ENCODE assay signal across 36 cellular contexts in the genomic region with DNA sequence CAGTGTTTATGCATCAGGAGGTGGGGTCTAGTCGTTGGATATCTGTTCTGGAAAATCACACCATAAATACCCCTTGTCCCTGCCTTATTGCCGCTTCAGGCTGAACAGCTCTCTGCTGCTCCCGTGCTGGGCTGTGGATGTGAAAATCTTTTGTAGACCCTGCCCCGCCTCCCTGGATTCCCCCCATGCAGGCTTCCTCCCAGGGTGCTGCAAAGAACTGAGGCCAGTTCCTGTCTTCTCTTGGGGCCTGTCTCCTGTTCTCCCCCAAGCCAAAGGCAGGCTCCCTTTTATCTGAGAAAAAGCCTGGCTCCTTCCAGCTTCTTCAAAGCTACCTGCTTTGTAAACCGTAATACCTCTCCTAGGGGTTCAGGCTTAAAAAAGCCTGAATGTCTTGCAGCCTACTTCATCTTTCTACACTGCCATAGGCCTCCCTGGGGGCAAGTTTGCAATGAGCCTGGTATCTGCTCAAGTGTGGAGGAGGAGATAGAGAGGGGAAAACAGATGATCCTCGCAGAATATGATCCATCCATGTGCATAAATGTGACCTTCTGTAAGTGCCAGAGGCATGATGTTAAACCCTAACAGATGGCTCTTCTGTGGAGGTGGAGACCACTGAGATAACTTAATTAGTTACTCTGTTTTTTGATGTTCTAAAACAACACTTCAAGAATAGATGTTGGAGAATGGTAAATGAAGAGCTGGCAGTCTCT. TPM values are rescaled to one million over a fixed set of nuclear protein-coding genes. Genes with fewer than 3 reads are reported as not detected.
DNase-seq lines count a peak whose midpoint lies in the region; ATAC-seq and TF ChIP-seq lines count a peak whose summit lies in the region.
"Had no signal": no experiment of that assay in that cellular context is flagged by ENCODE, and none has a peak within 500 bp of the region (broad histone marks: within the 10 kb centered on the region; RNA-seq: fewer than 3 reads in every experiment).

No MANE protein-coding gene starts in this region.

- no peak overlapping the region for H4K5ac ChIP-seq in H9 (ENCODE audit: insufficient read length, low read depth, low read length)

- H3K27me3 ChIP-seq in BE2C (no peaks in the 10 kb centered on the region), H9 (ENCODE audit: insufficient read depth, low read length) (no peaks in the 10 kb centered on the region), OCI-LY3 (ENCODE audit: low read depth, low read length) (no peaks in the 10 kb centered on the region)
- H3K27me3 ChIP-seq: cardiac muscle cell, colonic mucosa, stomach, thyroid gland, vagina had no signal

- H3K4me2 ChIP-seq in H9 (ENCODE audit: insufficient read depth, insufficient read length, low read length) (no peak overlapping the region), OCI-LY3 (ENCODE audit: low read length) (no peak overlapping the region)
- H3K4me2 ChIP-seq: A549, smooth muscle cell had no signal

- H3K4me3 Mint-ChIP-seq in H9 (no peak overlapping the region), glutamatergic neuron (ENCODE audit: unreplicated experiment) (peak overlapping the region; percentile 69)
- H3K4me3 Mint-ChIP-seq: activated CD4-positive, alpha-beta memory T cell treated with anti-CD3 and anti-CD28 coated beads, Interleukin-2, amount 10 ng/mL, durations not matched to agents 7 days and 5 days; activated T-helper 17 cell treated with anti-CD3 and anti-CD28 coated beads, Interleukin-2, amount 50 U/mL, for 72 hours; CD8-positive, alpha-beta T cell; IgD-negative memory B cell; neural crest cell; T-helper 2 cell treated with Interferon-gamma antibody and Interleukin-4, amounts not matched to agents 5 μg/mL and 100 μg/mL, for 36 hours had no signal

- H2BK15ac ChIP-seq in H9 (ENCODE audit: low read depth, low read length), result no peak overlapping the region

- no peaks in the 10 kb centered on the region for H3K79me1 ChIP-seq in H9 (ENCODE audit: insufficient read depth, low read depth, low read length, poor library complexity, severe bottlenecking)

- H3K23me2 ChIP-seq in H9 (ENCODE audit: insufficient read length, low read depth, low read length, poor library complexity, severe bottlenecking), result no peaks in the 10 kb centered on the region

- H3K23ac ChIP-seq in H9 (ENCODE audit: insufficient read length, low read depth, low read length), result no peak overlapping the region

- WGBS in H9 (ENCODE audit: extremely low coverage, insufficient read length, low lambda C conversion rate), result no CpG with 5 or more reads among the region's 6 CpGs

- H3T11ph ChIP-seq in H9 (ENCODE audit: low read length), result no peak overlapping the region

- H2BK5ac ChIP-seq in H9 (ENCODE audit: insufficient read length, low read length), result no peak overlapping the region

- H3K4me3 ChIP-seq in BE2C (ENCODE audit: low read depth, low read length), result no peak overlapping the region
- no peak overlapping the region for H3K4me3 ChIP-seq in OCI-LY3 (ENCODE audit: low read length)
- H3K4me3 ChIP-seq: A549, cardiac muscle cell, colonic mucosa, left ventricle myocardium inferior, smooth muscle cell, stomach, thyroid gland, vagina had no signal

- H3K9ac ChIP-seq in H9 (ENCODE audit: extremely low read depth, insufficient read length, low read length) (no peak overlapping the region), OCI-LY3 (ENCODE audit: low read length) (no peak overlapping the region)

- H3K79me2 ChIP-seq in H9 (ENCODE audit: insufficient read depth, low read length) (no peaks in the 10 kb centered on the region), OCI-LY3 (ENCODE audit: low read length) (no peaks in the 10 kb centered on the region)

- no peak overlapping the region for H2BK20ac ChIP-seq in H9 (ENCODE audit: low read depth, low read length, poor library complexity, severe bottlenecking)

- ATAC-seq in GM19463 (IDR thresholded peaks at IDR 0.05; ENCODE audit: unreplicated experiment), result no peak
- ATAC-seq: A549; activated naive CD4-positive, alpha-beta T cell treated with anti-CD3 and anti-CD28 coated beads, Interleukin-2, amount 50 U/mL, for 72 hours; activated T-helper 17 cell treated with anti-CD3 and anti-CD28 coated beads, Interleukin-2, amount 50 U/mL, for 72 hours; CD8-positive, alpha-beta T cell; right cardiac atrium; Right ventricle myocardium inferior had no signal

- H2BK12ac ChIP-seq in H9 (ENCODE audit: insufficient read length, low read depth, low read length), result no peak overlapping the region

- peak overlapping the region in 1 of 3 experiments; percentile 40; a peak in 1 of 7 replicates for H3K27ac Mint-ChIP-seq in H9
- peak overlapping the region; percentile 64 for H3K27ac Mint-ChIP-seq in glutamatergic neuron (ENCODE audit: unreplicated experiment)
- H3K27ac Mint-ChIP-seq: activated CD4-positive, alpha-beta memory T cell treated with anti-CD3 and anti-CD28 coated beads, Interleukin-2, amount 10 ng/mL, durations not matched to agents 7 days and 5 days; activated T-helper 17 cell treated with anti-CD3 and anti-CD28 coated beads, Interleukin-2, amount 50 U/mL, for 72 hours; CD8-positive, alpha-beta T cell; T-helper 2 cell treated with Interferon-gamma antibody and Interleukin-4, amounts not matched to agents 5 μg/mL and 100 μg/mL, for 36 hours had no signal

- H2BK120ac ChIP-seq in H9 (ENCODE audit: low read depth, low read length, poor library complexity, severe bottlenecking), result no peak overlapping the region

- H3K27ac ChIP-seq in H9 (ENCODE audit: insufficient read length, low read depth, low read length) (no peak overlapping the region), OCI-LY3 (ENCODE audit: low read length) (no peak overlapping the region)
- H3K27ac ChIP-seq: A549, cardiac muscle cell, colonic mucosa, epithelial cell of prostate, left ventricle myocardium inferior, stomach, thyroid gland, vagina had no signal

- H3K9me3 ChIP-seq in BE2C (no peaks in the 10 kb centered on the region), H9 (ENCODE audit: control insufficient read depth, low read depth, low read length) (no peaks in the 10 kb centered on the region), OCI-LY3 (ENCODE audit: insufficient read depth, low read length) (no peaks in the 10 kb centered on the region)
- H3K9me3 ChIP-seq: A549, colonic mucosa, stomach, thyroid gland, vagina had no signal

- H3K36me3 Mint-ChIP-seq in H9 (ENCODE audit: insufficient read depth in 1 of 3, low read depth in 3 of 3) (no peaks in the 10 kb centered on the region; a peak in 3 of 7 replicates), glutamatergic neuron (ENCODE audit: unreplicated experiment) (peaks cover 6% of the 10 kb centered on the region)
- H3K36me3 Mint-ChIP-seq: CD8-positive, alpha-beta T cell; IgD-negative memory B cell had no signal

- no peak overlapping the region for H2AFZ ChIP-seq in H9 (ENCODE audit: low read length)
- H2AFZ ChIP-seq in OCI-LY3 (ENCODE audit: low read depth, low read length), result peak overlapping the region; percentile 25

- CTCF ChIA-PET in HEK293T (lab: Yijun Ruan, JAX), result no interaction called here

- H3K56ac ChIP-seq in H9 (ENCODE audit: insufficient read length, low read depth, low read length), result no peak overlapping the region

- POLR2A ChIA-PET in HEK293T (lab: Yijun Ruan, JAX), result no interaction called here

- H4K20me1 ChIP-seq in H9 (ENCODE audit: control insufficient read depth, insufficient read depth, insufficient read length) (no peaks in the 10 kb centered on the region), OCI-LY3 (ENCODE audit: insufficient read depth, low read length) (no peaks in the 10 kb centered on the region)

- no peak overlapping the region for H4K91ac ChIP-seq in H9 (ENCODE audit: insufficient read length, low read depth, low read length)

- H3K27me3 Mint-ChIP-seq in H9 (ENCODE audit: low read depth) (no peaks in the 10 kb centered on the region; the same call in 1 of the 2 replicates), glutamatergic neuron (ENCODE audit: unreplicated experiment) (peaks cover 8% of the 10 kb centered on the region)
- H3K27me3 Mint-ChIP-seq: activated CD4-positive, alpha-beta memory T cell treated with anti-CD3 and anti-CD28 coated beads, Interleukin-2, amount 10 ng/mL, durations not matched to agents 7 days and 5 days; activated T-helper 17 cell treated with anti-CD3 and anti-CD28 coated beads, Interleukin-2, amount 50 U/mL, for 72 hours; IgD-negative memory B cell had no signal

- H3K4ac ChIP-seq in H9 (ENCODE audit: low read depth, low read length), result no peak overlapping the region

- H3K9me3 Mint-ChIP-seq in H9, result peaks cover 8 to 18% of the 10 kb centered on the region in 2 experiments; a peak in 4 of 5 replicates
- peaks cover 10% of the 10 kb centered on the region for H3K9me3 Mint-ChIP-seq in glutamatergic neuron (ENCODE audit: unreplicated experiment)
- H3K9me3 Mint-ChIP-seq: activated CD4-positive, alpha-beta memory T cell treated with anti-CD3 and anti-CD28 coated beads, Interleukin-2, amount 10 ng/mL, durations not matched to agents 7 days and 5 days; activated T-helper 17 cell treated with anti-CD3 and anti-CD28 coated beads, Interleukin-2, amount 50 U/mL, for 72 hours; CD8-positive, alpha-beta T cell; IgD-negative memory B cell; T-helper 2 cell treated with Interferon-gamma antibody and Interleukin-4, amounts not matched to agents 5 μg/mL and 100 μg/mL, for 36 hours had no signal

- H3K36me3 ChIP-seq in BE2C (no peaks in the 10 kb centered on the region), OCI-LY3 (replicated peaks; ENCODE audit: low read depth, low read length) (no peaks in the 10 kb centered on the region)
- H3K36me3 ChIP-seq: cardiac muscle cell, colonic mucosa, left ventricle myocardium inferior, stomach, thyroid gland, vagina had no signal

- H3K4me1 Mint-ChIP-seq in H9, result peaks cover 8 to 9% of the 10 kb centered on the region in 2 experiments
- peaks cover 11% of the 10 kb centered on the region for H3K4me1 Mint-ChIP-seq in glutamatergic neuron (ENCODE audit: low read depth, unreplicated experiment)
- H3K4me1 Mint-ChIP-seq: activated CD4-positive, alpha-beta memory T cell treated with anti-CD3 and anti-CD28 coated beads, Interleukin-2, amount 10 ng/mL, durations not matched to agents 7 days and 5 days; activated T-helper 17 cell treated with anti-CD3 and anti-CD28 coated beads, Interleukin-2, amount 50 U/mL, for 72 hours; IgD-negative memory B cell had no signal

- H3K14ac ChIP-seq in H9 (ENCODE audit: insufficient read depth, low read length), result no peak overlapping the region

- TF ChIP-seq CTCF in BE2C (IDR thresholded peaks at IDR 0.05; ENCODE audit: low read depth, low read length) (no peak), H9 (conservative IDR thresholded peaks at IDR 0.05) (no peak), OCI-LY3 (IDR thresholded peaks at IDR 0.05; ENCODE audit: low read depth, low read length) (no peak), glutamatergic neuron (IDR thresholded peaks at IDR 0.05; ENCODE audit: partially characterized antibody, unreplicated experiment) (no peak)

- H3K4me1 ChIP-seq in BE2C, result no peaks in the 10 kb centered on the region
- H3K4me1 ChIP-seq in H9 (ENCODE audit: insufficient read depth, low read length), result no peaks in the 10 kb centered on the region
- H3K4me1 ChIP-seq in OCI-LY3 (ENCODE audit: low read length), result peaks cover 6% of the 10 kb centered on the region; the same call in 1 of the 2 replicates
- H3K4me1 ChIP-seq: A549, colonic mucosa, stomach, thyroid gland, vagina had no signal

- no peak overlapping the region for H4K8ac ChIP-seq in H9 (replicated peaks; ENCODE audit: insufficient read length, low read depth, low read length)

- no peak overlapping the region for H3K18ac ChIP-seq in H9 (ENCODE audit: insufficient read length, low read depth, low read length)

- DNase-seq in BE2C, result peak; percentile 31
- peak; percentile 27 for DNase-seq in H9
- DNase-seq in glutamatergic neuron, result no peak
- DNase-seq in HEK293T (ENCODE audit: extremely low spot score), result no peak
- no peak for DNase-seq in SIG-M5 treated with dmso at 0.1 percent for 504 hours (lab: John Stamatoyannopoulos, UW; ENCODE audit: unreplicated experiment)
- no peak for DNase-seq in hepatic stellate cell (ENCODE audit: low spot score)
- DNase-seq: activated CD4-positive, alpha-beta memory T cell treated with anti-CD3 and anti-CD28 coated beads, Interleukin-2, amount 10 ng/mL, durations not matched to agents 7 days and 5 days; activated CD4-positive, alpha-beta T cell treated with anti-CD3 and anti-CD28 coated beads for 1 hour; activated CD8-positive, alpha-beta memory T cell treated with anti-CD3 and anti-CD28 coated beads, Interleukin-2, amount 50 U/mL, for 4 hours; AML-193; aorta; CD8-positive, alpha-beta T cell; colonic mucosa; DMS153; effector CD8-positive, alpha-beta T cell; left ventricle myocardium inferior; mesenchymal stem cell; NCI-H2107; posterior cingulate gyrus; right cardiac atrium; stomach; thyroid gland had no signal

- H2AK5ac ChIP-seq in H9 (ENCODE audit: insufficient read length, low read length), result no peak overlapping the region

RNA-seq across cellular contexts. Expression of a gene that starts 55.3 kb away (rescaled TPM):
- not detected for polyA plus RNA-seq in BE2C (2012; ENCODE audit: insufficient read depth, insufficient read length, low read depth)
- total RNA-seq in H9 (2021) (not detected in 2 replicates), glutamatergic neuron (ENCODE audit: unreplicated experiment) (not detected)
- total RNA-seq: activated CD4-positive, alpha-beta memory T cell treated with anti-CD3 and anti-CD28 coated beads, Interleukin-2, amount 10 ng/mL, durations not matched to agents 7 days and 5 days; activated naive CD4-positive, alpha-beta T cell treated with anti-CD3 and anti-CD28 coated beads, Interleukin-2, amount 50 U/mL, for 72 hours; activated T-helper 17 cell treated with anti-CD3 and anti-CD28 coated beads, Interleukin-2, amount 50 U/mL, for 72 hours; CD8-positive, alpha-beta T cell; NCI-H460; neural crest cell; smooth muscle cell; vagina had no signal
- polyA plus RNA-seq: A549, cardiac muscle cell, IgD-negative memory B cell, smooth muscle cell had no signal

Comparison
In these comparisons a context has a peak if more than half of its experiments do, and no peak if none do; other contexts are left out.
1. DNase-seq: peak in BE2C (single experiment) and H9 (single experiment); none in glutamatergic neuron (single experiment), HEK293T (single experiment), SIG-M5 treated with dmso at 0.1 percent for 504 hours (single experiment) and hepatic stellate cell (single experiment).